ENCODE assay signal across 16 cellular contexts in genomic region chr1:207850621-207851407, GRCh38.
A peak's percentile ranks its signal among the peaks of the same experiment; 100 is the strongest.
DNase-seq lines count a peak whose midpoint lies in the region; ATAC-seq and TF ChIP-seq lines count a peak whose summit lies in the region.
"Had no signal": no experiment of that assay in that cellular context is flagged by ENCODE, and none has a peak within 500 bp of the region (broad histone marks: within the 10 kb centered on the region; RNA-seq: fewer than 3 reads in every experiment).

No MANE protein-coding gene starts in this region.

- TF ChIP-seq CTCF in 22Rv1 (IDR thresholded peaks at IDR 0.05) (no peak), coronary artery (IDR thresholded peaks at IDR 0.05) (no peak), mesothelial cell of epicardium (IDR thresholded peaks at IDR 0.05; ENCODE audit: unreplicated experiment) (no peak), hepatocyte (IDR thresholded peaks at IDR 0.05; ENCODE audit: poor library complexity) (no peak)

- H3K36me3 ChIP-seq in KOPT-K1 (ENCODE audit: insufficient read depth, low read length) (peaks cover 98% of the 10 kb centered on the region), hepatocyte (replicated peaks; ENCODE audit: insufficient read depth, low read depth) (no peaks in the 10 kb centered on the region)
- H3K36me3 ChIP-seq: neural progenitor cell had no signal

- no peaks in the 10 kb centered on the region for H3K27me3 ChIP-seq in hepatocyte
- H3K27me3 ChIP-seq: neural progenitor cell had no signal

- DNase-seq in coronary artery (ENCODE audit: low spot score) (peak; percentile 68), naive B cell (no peak), mesothelial cell of epicardium (ENCODE audit: low spot score in 2 of 2, unreplicated experiment in 2 of 2) (no peak), hepatocyte (ENCODE audit: low spot score) (no peak)
- DNase-seq: dermis blood vessel endothelial cell, foreskin fibroblast, H7, kidney glomerular epithelial cell, NCI-H1092 treated with DMSO at 0.1 percent for 48 hours, NCI-H510A, RPMI8226 had no signal

- H3K79me2 ChIP-seq in hepatocyte: peaks cover 8% of the 10 kb centered on the region

- H3K9me3 ChIP-seq in KOPT-K1 (ENCODE audit: insufficient read depth, low read length, poor library complexity, severe bottlenecking) (no peaks in the 10 kb centered on the region), hepatocyte (ENCODE audit: low read depth) (no peaks in the 10 kb centered on the region)

- WGBS in hepatocyte (ENCODE audit: low lambda C conversion rate, missing lambda C conversion rate): 89% methylated on average over 7 of the region's 7 CpGs

- peaks cover 12% of the 10 kb centered on the region for H3K4me1 ChIP-seq in hepatocyte (ENCODE audit: insufficient read depth)

- H3K27ac ChIP-seq in 22Rv1 (peak overlapping the region; percentile 76), KOPT-K1 (ENCODE audit: low read depth, low read length, poor library complexity, severe bottlenecking) (peak overlapping the region; percentile 3), coronary artery (peak overlapping the region; percentile 50 to 75), hepatocyte (no peak overlapping the region)
- H3K27ac ChIP-seq: neural progenitor cell had no signal

- no peak overlapping the region for H3K4me2 ChIP-seq in hepatocyte
- H3K4me2 ChIP-seq: neural progenitor cell had no signal

- no peak overlapping the region for H2AFZ ChIP-seq in hepatocyte
- H2AFZ ChIP-seq: neural progenitor cell had no signal

- H3K36me3 Mint-ChIP-seq in naive B cell (peaks cover 3 to 4% of the 10 kb centered on the region in 2 donors), mesothelial cell of epicardium (no peaks in the 10 kb centered on the region)
- H3K36me3 Mint-ChIP-seq: neural progenitor cell had no signal

- H3K9me2 ChIP-seq in hepatocyte (replicated peaks; ENCODE audit: insufficient read depth): no peaks in the 10 kb centered on the region

- H3K4me3 Mint-ChIP-seq in naive B cell (peak overlapping the region in 1 of 8 donors; percentile 56), mesothelial cell of epicardium (no peak overlapping the region)
- H3K4me3 Mint-ChIP-seq: neural progenitor cell had no signal

- H3K9me3 Mint-ChIP-seq in naive B cell: no peaks in the 10 kb centered on the region
- no peaks in the 10 kb centered on the region for H3K9me3 Mint-ChIP-seq in mesothelial cell of epicardium
- H3K9me3 Mint-ChIP-seq: neural progenitor cell had no signal

- H3K4me3 ChIP-seq in coronary artery (no peak overlapping the region), hepatocyte (no peak overlapping the region)
- H3K4me3 ChIP-seq: neural progenitor cell had no signal

- ATAC-seq in naive B cell (ENCODE audit: low read depth in 2 of 2): no peak
- ATAC-seq in GM21619 (IDR thresholded peaks at IDR 0.05; ENCODE audit: unreplicated experiment): no peak
- no peak for ATAC-seq in HG03045 (IDR thresholded peaks at IDR 0.05; ENCODE audit: unreplicated experiment)

- H3K4me1 Mint-ChIP-seq in naive B cell (peaks cover 69 to 78% (median 69%) of the 10 kb centered on the region in 3 donors), mesothelial cell of epicardium (no peaks in the 10 kb centered on the region)

- peaks cover 1% of the 10 kb centered on the region for H4K20me1 ChIP-seq in hepatocyte (ENCODE audit: insufficient read depth, poor library complexity, severe bottlenecking)

- peak overlapping the region in 4 of 6 donors; percentile 35 to 96 (median 95) for H3K27ac Mint-ChIP-seq in naive B cell
- H3K27ac Mint-ChIP-seq in mesothelial cell of epicardium: no peak overlapping the region
- H3K27ac Mint-ChIP-seq: neural progenitor cell had no signal

- H3K27me3 Mint-ChIP-seq in naive B cell (no peaks in the 10 kb centered on the region), mesothelial cell of epicardium (ENCODE audit: low read depth) (no peaks in the 10 kb centered on the region)
